ENCODE assay signal across 1 cellular context in the genomic region with DNA sequence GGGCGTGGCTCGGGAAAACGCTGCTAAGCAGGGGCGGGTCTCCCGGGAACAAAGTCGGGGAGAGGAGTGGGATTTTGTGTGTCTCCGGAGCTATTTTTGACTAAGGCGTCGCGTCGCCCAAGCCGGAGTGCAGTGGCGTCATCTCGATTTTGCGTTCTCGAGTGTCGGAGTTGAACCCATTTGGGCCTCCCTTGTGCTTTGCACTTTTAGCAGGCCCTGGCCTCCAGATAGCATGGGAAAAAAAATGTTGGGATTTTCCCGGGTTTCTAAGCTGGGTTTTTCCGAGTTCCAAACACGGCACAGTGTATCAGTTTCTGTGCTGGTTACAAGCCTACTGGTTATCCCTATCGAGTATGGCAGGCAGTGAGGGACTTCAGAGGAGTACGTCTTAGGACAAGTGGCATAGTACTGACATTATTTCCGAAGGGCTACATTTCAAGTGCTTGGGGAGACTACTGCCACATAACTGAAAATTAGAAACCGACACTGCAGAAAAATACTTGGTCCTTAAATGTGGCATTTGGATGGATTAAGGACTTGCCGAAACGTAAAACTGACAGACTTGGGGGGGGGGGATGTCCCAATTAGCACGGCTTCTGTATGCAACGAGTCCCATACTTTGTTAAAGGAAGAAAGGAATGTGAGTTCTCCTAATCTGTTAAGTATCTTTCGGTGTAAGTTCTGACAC.
TF ChIP-seq lines count a peak whose summit lies in the region.

No MANE protein-coding gene starts in this region.

TF ChIP-seq in K562, 482 proteins besides CTCF, POLR2A, EP300 and RAD21 (continued from another document and continues in another):
- TF ChIP-seq ETV6 (IDR thresholded peaks at IDR 0.05; ENCODE audit: borderline replicate concordance in 1 of 2, low read depth in 2 of 2, low read length in 1 of 2) (peak in 1 of 2 experiments; percentile 62; a peak in 1 of 4 replicates), ETV6 (CRISPR knock-in tag; IDR thresholded peaks at IDR 0.05; ENCODE audit: borderline replicate concordance) (peak; percentile 84), TRIM28 (IDR thresholded peaks at IDR 0.05) (0 out of 2 replicates have a peak, but pooled peaks have one; percentile 22), ZFPM2 (CRISPR knock-in tag; IDR thresholded peaks at IDR 0.05) (peak; percentile 92; the same call in 1 of the 2 replicates), CREM (IDR thresholded peaks at IDR 0.05; ENCODE audit: low read depth) (peak; percentile 7; the same call in 1 of the 2 replicates), NONO (IDR thresholded peaks at IDR 0.05; ENCODE audit: low read depth in 2 of 2, low read length in 1 of 2) (0 out of 4 replicates have a peak, but pooled peaks of 1 of the 2 experiments have one; percentile 31), PHF20 (IDR thresholded peaks at IDR 0.05; ENCODE audit: partially characterized antibody) (peak; percentile 47), ZNF77 (CRISPR knock-in tag; IDR thresholded peaks at IDR 0.05) (peak; percentile 62; the same call in 1 of the 2 replicates), CREB1 (IDR thresholded peaks at IDR 0.05) (0 out of 2 replicates have a peak, but pooled peaks have one; percentile 13), CREB1 (CRISPR knock-in tag; IDR thresholded peaks at IDR 0.05) (peak; percentile 58; the same call in 1 of the 2 replicates), NFXL1 (CRISPR knock-in tag; IDR thresholded peaks at IDR 0.05) (peak; percentile 91), KDM5B (IDR thresholded peaks at IDR 0.05; ENCODE audit: insufficient replicate concordance, low read depth, low read length) (peak; percentile 29), NFE2L1 (tag; IDR thresholded peaks at IDR 0.05; ENCODE audit: borderline replicate concordance, low read depth) (no peak), ZNF253 (CRISPR knock-in tag; conservative IDR thresholded peaks at IDR 0.05) (peak; percentile 92), ZNF830 (CRISPR knock-in tag; IDR thresholded peaks at IDR 0.05) (peak; percentile 98), PHF8 (IDR thresholded peaks at IDR 0.05; ENCODE audit: borderline replicate concordance, low read length) (peak; percentile 15; the same call in 1 of the 2 replicates), CXXC5 (CRISPR knock-in tag; IDR thresholded peaks at IDR 0.05) (peak; percentile 41), ZFP30 (CRISPR knock-in tag; IDR thresholded peaks at IDR 0.05; ENCODE audit: borderline replicate concordance) (no peak; the same call in 1 of the 2 replicates), HCFC1 (IDR thresholded peaks at IDR 0.05; ENCODE audit: low read depth, low read length) (0 out of 2 replicates have a peak, but pooled peaks have one; percentile 31), ZNF778 (CRISPR knock-in tag; IDR thresholded peaks at IDR 0.05) (no peak), HMG20A (CRISPR knock-in tag; conservative IDR thresholded peaks at IDR 0.05) (peak; percentile 79), ZEB2 (IDR thresholded peaks at IDR 0.05) (peak; percentile 25; the same call in 1 of the 2 replicates), MAZ (CRISPR knock-in tag; conservative IDR thresholded peaks at IDR 0.05 in 1 of 2, IDR thresholded peaks at IDR 0.05 in 1 of 2) (peak; percentile 37 to 86; a peak in 3 of 4 replicates), ATF1 (CRISPR knock-in tag; IDR thresholded peaks at IDR 0.05) (no peak), ATF1 (tag; IDR thresholded peaks at IDR 0.05) (no peak), SIRT6 (IDR thresholded peaks at IDR 0.05; ENCODE audit: low read depth, low read length) (peak; percentile 97), ZNF696 (CRISPR knock-in tag; conservative IDR thresholded peaks at IDR 0.05) (peak; percentile 76), STAG1 (CRISPR knock-in tag; IDR thresholded peaks at IDR 0.05; ENCODE audit: borderline replicate concordance) (no peak)
- TF ChIP-seq, protein P1, sequence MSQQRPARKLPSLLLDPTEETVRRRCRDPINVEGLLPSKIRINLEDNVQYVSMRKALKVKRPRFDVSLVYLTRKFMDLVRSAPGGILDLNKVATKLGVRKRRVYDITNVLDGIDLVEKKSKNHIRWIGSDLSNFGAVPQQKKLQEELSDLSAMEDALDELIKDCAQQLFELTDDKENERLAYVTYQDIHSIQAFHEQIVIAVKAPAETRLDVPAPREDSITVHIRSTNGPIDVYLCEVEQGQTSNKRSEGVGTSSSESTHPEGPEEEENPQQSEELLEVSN (IDR thresholded peaks at IDR 0.05; ENCODE audit: borderline replicate concordance in 1 of 2, extremely low read depth in 1 of 2, insufficient read depth in 1 of 2, insufficient read length in 1 of 2, low read depth in 1 of 2, low read length in 1 of 2, poor library complexity in 1 of 2, severe bottlenecking in 1 of 2) = peak in 1 of 2 experiments; percentile 61
- TF ChIP-seq, protein P2, sequence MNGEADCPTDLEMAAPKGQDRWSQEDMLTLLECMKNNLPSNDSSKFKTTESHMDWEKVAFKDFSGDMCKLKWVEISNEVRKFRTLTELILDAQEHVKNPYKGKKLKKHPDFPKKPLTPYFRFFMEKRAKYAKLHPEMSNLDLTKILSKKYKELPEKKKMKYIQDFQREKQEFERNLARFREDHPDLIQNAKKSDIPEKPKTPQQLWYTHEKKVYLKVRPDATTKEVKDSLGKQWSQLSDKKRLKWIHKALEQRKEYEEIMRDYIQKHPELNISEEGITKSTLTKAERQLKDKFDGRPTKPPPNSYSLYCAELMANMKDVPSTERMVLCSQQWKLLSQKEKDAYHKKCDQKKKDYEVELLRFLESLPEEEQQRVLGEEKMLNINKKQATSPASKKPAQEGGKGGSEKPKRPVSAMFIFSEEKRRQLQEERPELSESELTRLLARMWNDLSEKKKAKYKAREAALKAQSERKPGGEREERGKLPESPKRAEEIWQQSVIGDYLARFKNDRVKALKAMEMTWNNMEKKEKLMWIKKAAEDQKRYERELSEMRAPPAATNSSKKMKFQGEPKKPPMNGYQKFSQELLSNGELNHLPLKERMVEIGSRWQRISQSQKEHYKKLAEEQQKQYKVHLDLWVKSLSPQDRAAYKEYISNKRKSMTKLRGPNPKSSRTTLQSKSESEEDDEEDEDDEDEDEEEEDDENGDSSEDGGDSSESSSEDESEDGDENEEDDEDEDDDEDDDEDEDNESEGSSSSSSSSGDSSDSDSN (IDR thresholded peaks at IDR 0.05; ENCODE audit: borderline replicate concordance in 1 of 2, low read depth in 2 of 2, low read length in 2 of 2) = no peak
- TF ChIP-seq, protein P3, sequence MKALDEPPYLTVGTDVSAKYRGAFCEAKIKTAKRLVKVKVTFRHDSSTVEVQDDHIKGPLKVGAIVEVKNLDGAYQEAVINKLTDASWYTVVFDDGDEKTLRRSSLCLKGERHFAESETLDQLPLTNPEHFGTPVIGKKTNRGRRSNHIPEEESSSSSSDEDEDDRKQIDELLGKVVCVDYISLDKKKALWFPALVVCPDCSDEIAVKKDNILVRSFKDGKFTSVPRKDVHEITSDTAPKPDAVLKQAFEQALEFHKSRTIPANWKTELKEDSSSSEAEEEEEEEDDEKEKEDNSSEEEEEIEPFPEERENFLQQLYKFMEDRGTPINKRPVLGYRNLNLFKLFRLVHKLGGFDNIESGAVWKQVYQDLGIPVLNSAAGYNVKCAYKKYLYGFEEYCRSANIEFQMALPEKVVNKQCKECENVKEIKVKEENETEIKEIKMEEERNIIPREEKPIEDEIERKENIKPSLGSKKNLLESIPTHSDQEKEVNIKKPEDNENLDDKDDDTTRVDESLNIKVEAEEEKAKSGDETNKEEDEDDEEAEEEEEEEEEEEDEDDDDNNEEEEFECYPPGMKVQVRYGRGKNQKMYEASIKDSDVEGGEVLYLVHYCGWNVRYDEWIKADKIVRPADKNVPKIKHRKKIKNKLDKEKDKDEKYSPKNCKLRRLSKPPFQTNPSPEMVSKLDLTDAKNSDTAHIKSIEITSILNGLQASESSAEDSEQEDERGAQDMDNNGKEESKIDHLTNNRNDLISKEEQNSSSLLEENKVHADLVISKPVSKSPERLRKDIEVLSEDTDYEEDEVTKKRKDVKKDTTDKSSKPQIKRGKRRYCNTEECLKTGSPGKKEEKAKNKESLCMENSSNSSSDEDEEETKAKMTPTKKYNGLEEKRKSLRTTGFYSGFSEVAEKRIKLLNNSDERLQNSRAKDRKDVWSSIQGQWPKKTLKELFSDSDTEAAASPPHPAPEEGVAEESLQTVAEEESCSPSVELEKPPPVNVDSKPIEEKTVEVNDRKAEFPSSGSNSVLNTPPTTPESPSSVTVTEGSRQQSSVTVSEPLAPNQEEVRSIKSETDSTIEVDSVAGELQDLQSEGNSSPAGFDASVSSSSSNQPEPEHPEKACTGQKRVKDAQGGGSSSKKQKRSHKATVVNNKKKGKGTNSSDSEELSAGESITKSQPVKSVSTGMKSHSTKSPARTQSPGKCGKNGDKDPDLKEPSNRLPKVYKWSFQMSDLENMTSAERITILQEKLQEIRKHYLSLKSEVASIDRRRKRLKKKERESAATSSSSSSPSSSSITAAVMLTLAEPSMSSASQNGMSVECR (CRISPR knock-in tag; IDR thresholded peaks at IDR 0.05) = peak; percentile 74
- TF ChIP-seq, protein P4, sequence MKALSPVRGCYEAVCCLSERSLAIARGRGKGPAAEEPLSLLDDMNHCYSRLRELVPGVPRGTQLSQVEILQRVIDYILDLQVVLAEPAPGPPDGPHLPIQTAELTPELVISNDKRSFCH (CRISPR knock-in tag; IDR thresholded peaks at IDR 0.05) = no peak
- TF ChIP-seq, protein P4 (tag; IDR thresholded peaks at IDR 0.05) = 0 out of 2 replicates have a peak, but pooled peaks have one; percentile 46
- TF ChIP-seq, protein P5, sequence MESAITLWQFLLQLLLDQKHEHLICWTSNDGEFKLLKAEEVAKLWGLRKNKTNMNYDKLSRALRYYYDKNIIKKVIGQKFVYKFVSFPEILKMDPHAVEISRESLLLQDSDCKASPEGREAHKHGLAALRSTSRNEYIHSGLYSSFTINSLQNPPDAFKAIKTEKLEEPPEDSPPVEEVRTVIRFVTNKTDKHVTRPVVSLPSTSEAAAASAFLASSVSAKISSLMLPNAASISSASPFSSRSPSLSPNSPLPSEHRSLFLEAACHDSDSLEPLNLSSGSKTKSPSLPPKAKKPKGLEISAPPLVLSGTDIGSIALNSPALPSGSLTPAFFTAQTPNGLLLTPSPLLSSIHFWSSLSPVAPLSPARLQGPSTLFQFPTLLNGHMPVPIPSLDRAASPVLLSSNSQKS (CRISPR knock-in tag; IDR thresholded peaks at IDR 0.05) = peak; percentile 84; the same call in 1 of the 2 replicates
- TF ChIP-seq, protein P6, sequence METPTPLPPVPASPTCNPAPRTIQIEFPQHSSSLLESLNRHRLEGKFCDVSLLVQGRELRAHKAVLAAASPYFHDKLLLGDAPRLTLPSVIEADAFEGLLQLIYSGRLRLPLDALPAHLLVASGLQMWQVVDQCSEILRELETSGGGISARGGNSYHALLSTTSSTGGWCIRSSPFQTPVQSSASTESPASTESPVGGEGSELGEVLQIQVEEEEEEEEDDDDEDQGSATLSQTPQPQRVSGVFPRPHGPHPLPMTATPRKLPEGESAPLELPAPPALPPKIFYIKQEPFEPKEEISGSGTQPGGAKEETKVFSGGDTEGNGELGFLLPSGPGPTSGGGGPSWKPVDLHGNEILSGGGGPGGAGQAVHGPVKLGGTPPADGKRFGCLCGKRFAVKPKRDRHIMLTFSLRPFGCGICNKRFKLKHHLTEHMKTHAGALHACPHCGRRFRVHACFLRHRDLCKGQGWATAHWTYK (CRISPR knock-in tag; IDR thresholded peaks at IDR 0.05) = peak; percentile 93
- TF ChIP-seq, protein P7, sequence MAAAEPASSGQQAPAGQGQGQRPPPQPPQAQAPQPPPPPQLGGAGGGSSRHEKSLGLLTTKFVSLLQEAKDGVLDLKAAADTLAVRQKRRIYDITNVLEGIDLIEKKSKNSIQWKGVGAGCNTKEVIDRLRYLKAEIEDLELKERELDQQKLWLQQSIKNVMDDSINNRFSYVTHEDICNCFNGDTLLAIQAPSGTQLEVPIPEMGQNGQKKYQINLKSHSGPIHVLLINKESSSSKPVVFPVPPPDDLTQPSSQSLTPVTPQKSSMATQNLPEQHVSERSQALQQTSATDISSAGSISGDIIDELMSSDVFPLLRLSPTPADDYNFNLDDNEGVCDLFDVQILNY (CRISPR knock-in tag; IDR thresholded peaks at IDR 0.05) = peak; percentile 93
- TF ChIP-seq, protein P8, sequence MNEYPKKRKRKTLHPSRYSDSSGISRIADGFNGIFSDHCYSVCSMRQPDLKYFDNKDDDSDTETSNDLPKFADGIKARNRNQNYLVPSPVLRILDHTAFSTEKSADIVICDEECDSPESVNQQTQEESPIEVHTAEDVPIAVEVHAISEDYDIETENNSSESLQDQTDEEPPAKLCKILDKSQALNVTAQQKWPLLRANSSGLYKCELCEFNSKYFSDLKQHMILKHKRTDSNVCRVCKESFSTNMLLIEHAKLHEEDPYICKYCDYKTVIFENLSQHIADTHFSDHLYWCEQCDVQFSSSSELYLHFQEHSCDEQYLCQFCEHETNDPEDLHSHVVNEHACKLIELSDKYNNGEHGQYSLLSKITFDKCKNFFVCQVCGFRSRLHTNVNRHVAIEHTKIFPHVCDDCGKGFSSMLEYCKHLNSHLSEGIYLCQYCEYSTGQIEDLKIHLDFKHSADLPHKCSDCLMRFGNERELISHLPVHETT (CRISPR knock-in tag; conservative IDR thresholded peaks at IDR 0.05 in 1 of 2, IDR thresholded peaks at IDR 0.05 in 1 of 2) = no peak
- TF ChIP-seq, protein P9, sequence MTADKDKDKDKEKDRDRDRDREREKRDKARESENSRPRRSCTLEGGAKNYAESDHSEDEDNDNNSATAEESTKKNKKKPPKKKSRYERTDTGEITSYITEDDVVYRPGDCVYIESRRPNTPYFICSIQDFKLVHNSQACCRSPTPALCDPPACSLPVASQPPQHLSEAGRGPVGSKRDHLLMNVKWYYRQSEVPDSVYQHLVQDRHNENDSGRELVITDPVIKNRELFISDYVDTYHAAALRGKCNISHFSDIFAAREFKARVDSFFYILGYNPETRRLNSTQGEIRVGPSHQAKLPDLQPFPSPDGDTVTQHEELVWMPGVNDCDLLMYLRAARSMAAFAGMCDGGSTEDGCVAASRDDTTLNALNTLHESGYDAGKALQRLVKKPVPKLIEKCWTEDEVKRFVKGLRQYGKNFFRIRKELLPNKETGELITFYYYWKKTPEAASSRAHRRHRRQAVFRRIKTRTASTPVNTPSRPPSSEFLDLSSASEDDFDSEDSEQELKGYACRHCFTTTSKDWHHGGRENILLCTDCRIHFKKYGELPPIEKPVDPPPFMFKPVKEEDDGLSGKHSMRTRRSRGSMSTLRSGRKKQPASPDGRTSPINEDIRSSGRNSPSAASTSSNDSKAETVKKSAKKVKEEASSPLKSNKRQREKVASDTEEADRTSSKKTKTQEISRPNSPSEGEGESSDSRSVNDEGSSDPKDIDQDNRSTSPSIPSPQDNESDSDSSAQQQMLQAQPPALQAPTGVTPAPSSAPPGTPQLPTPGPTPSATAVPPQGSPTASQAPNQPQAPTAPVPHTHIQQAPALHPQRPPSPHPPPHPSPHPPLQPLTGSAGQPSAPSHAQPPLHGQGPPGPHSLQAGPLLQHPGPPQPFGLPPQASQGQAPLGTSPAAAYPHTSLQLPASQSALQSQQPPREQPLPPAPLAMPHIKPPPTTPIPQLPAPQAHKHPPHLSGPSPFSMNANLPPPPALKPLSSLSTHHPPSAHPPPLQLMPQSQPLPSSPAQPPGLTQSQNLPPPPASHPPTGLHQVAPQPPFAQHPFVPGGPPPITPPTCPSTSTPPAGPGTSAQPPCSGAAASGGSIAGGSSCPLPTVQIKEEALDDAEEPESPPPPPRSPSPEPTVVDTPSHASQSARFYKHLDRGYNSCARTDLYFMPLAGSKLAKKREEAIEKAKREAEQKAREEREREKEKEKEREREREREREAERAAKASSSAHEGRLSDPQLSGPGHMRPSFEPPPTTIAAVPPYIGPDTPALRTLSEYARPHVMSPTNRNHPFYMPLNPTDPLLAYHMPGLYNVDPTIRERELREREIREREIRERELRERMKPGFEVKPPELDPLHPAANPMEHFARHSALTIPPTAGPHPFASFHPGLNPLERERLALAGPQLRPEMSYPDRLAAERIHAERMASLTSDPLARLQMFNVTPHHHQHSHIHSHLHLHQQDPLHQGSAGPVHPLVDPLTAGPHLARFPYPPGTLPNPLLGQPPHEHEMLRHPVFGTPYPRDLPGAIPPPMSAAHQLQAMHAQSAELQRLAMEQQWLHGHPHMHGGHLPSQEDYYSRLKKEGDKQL (CRISPR knock-in tag; IDR thresholded peaks at IDR 0.05; ENCODE audit: borderline replicate concordance) = 0 out of 2 replicates have a peak, but pooled peaks have one; percentile 50
